1 cellular context compared by ENCODE assay signal in the genomic region with DNA sequence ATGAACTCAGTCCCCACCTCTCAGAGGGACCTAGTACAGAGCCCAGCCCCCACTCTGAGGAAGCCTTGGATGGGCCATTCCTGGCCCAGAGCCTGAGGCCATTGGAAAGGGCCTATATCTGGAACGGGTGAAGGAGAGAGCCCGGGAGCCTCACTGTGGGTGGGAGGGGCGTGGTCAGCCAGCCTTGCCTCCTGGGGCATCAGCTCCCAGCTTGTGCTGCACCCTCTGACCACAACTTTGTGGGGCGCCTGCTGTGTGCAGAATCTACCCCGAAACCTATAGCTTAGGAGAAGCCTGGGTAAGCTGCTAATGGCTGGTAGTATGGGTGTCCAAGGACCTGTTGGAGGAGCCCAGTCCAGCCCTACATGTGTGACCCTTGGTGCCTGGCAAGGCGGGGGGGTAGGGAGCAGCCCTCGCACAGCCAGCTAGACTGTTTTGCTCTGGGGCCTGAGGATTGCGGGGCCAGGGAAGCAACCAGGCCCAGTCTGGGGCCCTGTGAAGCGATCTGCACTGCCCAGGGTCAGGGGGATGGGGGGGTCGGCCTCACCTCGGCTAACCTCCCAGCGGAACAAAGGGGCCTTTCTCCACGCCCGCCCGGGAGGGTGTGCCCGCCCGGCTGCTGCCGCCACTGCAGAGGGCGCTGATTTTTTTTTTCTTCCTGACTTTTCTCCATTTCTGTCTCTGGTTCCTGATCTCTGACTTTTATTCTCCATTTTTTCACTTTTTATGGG.
TF ChIP-seq lines count a peak whose summit lies in the region.

No MANE protein-coding gene starts in this region.

TF ChIP-seq in HepG2, 621 proteins besides CTCF, POLR2A, EP300 and RAD21 (continued from another document and continues in another):
- TF ChIP-seq JUNB (CRISPR knock-in tag; IDR thresholded peaks at IDR 0.05; ENCODE audit: borderline replicate concordance) (no peak), ZNF598 (CRISPR knock-in tag; IDR thresholded peaks at IDR 0.05; ENCODE audit: borderline replicate concordance) (no peak), CENPT (CRISPR knock-in tag; IDR thresholded peaks at IDR 0.05; ENCODE audit: low read depth) (no peak), DR1 (CRISPR knock-in tag; IDR thresholded peaks at IDR 0.05) (0 out of 2 replicates have a peak, but pooled peaks have one; percentile 47), ZNF609 (CRISPR knock-in tag; IDR thresholded peaks at IDR 0.05; ENCODE audit: borderline replicate concordance) (peak; percentile 82; the same call in 1 of the 2 replicates), U2AF1 (optimal IDR thresholded peaks at IDR 0.05; ENCODE audit: low read depth, low read length) (no peak), YEATS2 (CRISPR knock-in tag; IDR thresholded peaks at IDR 0.05; ENCODE audit: borderline replicate concordance) (no peak), KDM6A (CRISPR knock-in tag; IDR thresholded peaks at IDR 0.05; ENCODE audit: low read depth) (peak; percentile 61; the same call in 1 of the 2 replicates), NFAT5 (CRISPR knock-in tag; IDR thresholded peaks at IDR 0.05) (0 out of 2 replicates have a peak, but pooled peaks have one; percentile 34), JARID2 (CRISPR knock-in tag; IDR thresholded peaks at IDR 0.05; ENCODE audit: insufficient replicate concordance) (no peak), GRHL1 (CRISPR knock-in tag; conservative IDR thresholded peaks at IDR 0.05) (no peak), NFYB (CRISPR knock-in tag; IDR thresholded peaks at IDR 0.05) (no peak; the same call in 1 of the 2 replicates), RXRA (CRISPR knock-in tag; IDR thresholded peaks at IDR 0.05) (peak; percentile 100), MEF2D (CRISPR knock-in tag; IDR thresholded peaks at IDR 0.05) (no peak; the same call in 1 of the 2 replicates), HOXA7 (CRISPR knock-in tag; IDR thresholded peaks at IDR 0.05) (no peak), ZBTB7A (CRISPR knock-in tag; IDR thresholded peaks at IDR 0.05) (no peak; the same call in 1 of the 2 replicates), ZNF841 (CRISPR knock-in tag; IDR thresholded peaks at IDR 0.05; ENCODE audit: borderline replicate concordance) (no peak), DNMT1 (CRISPR knock-in tag; IDR thresholded peaks at IDR 0.05) (no peak), ZFP36L1 (CRISPR knock-in tag; IDR thresholded peaks at IDR 0.05) (peak; percentile 83), ZNF788 (CRISPR knock-in tag; IDR thresholded peaks at IDR 0.05; ENCODE audit: borderline replicate concordance) (peak; percentile 82), SIN3B (IDR thresholded peaks at IDR 0.05; ENCODE audit: low read length) (no peak), CHD4 (IDR thresholded peaks at IDR 0.05; ENCODE audit: borderline replicate concordance, low read length) (no peak), HBP1 (CRISPR knock-in tag; IDR thresholded peaks at IDR 0.05; ENCODE audit: low read depth) (no peak), PRDM4 (CRISPR knock-in tag; IDR thresholded peaks at IDR 0.05; ENCODE audit: borderline replicate concordance) (no peak), ZNF776 (CRISPR knock-in tag; IDR thresholded peaks at IDR 0.05) (peak; percentile 34; the same call in 1 of the 2 replicates), ZNF17 (CRISPR knock-in tag; IDR thresholded peaks at IDR 0.05) (no peak), GPN1 (CRISPR knock-in tag; IDR thresholded peaks at IDR 0.05; ENCODE audit: borderline replicate concordance) (no peak), ZKSCAN5 (CRISPR knock-in tag; IDR thresholded peaks at IDR 0.05) (no peak), ZSCAN20 (CRISPR knock-in tag; IDR thresholded peaks at IDR 0.05; ENCODE audit: borderline replicate concordance) (no peak), SMARCE1 (IDR thresholded peaks at IDR 0.05; ENCODE audit: borderline replicate concordance) (no peak), BRCA1 (CRISPR knock-in tag; IDR thresholded peaks at IDR 0.05) (no peak), DMTF1 (CRISPR knock-in tag; IDR thresholded peaks at IDR 0.05) (no peak), ERF (CRISPR knock-in tag; IDR thresholded peaks at IDR 0.05) (no peak)
- TF ChIP-seq, protein P1, sequence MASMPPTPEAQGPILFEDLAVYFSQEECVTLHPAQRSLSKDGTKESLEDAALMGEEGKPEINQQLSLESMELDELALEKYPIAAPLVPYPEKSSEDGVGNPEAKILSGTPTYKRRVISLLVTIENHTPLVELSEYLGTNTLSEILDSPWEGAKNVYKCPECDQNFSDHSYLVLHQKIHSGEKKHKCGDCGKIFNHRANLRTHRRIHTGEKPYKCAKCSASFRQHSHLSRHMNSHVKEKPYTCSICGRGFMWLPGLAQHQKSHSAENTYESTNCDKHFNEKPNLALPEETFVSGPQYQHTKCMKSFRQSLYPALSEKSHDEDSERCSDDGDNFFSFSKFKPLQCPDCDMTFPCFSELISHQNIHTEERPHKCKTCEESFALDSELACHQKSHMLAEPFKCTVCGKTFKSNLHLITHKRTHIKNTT (CRISPR knock-in tag; IDR thresholded peaks at IDR 0.05), result no peak
- TF ChIP-seq, protein P2, sequence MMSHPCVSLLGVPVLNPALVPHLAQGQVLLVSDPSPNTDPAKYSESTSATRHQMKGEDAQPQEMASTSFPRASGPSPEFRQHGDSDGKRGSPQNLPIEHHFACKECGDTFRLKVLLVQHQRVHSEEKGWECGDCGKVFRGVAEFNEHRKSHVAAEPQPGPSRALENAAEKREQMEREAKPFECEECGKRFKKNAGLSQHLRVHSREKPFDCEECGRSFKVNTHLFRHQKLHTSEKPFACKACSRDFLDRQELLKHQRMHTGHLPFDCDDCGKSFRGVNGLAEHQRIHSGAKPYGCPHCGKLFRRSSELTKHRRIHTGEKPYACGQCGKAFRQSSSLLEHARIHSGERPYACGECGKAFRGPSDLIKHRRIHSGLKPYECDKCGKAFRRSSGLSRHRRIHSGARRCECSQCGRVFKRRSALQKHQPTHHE (CRISPR knock-in tag; IDR thresholded peaks at IDR 0.05; ENCODE audit: borderline replicate concordance), result 0 out of 2 replicates have a peak, but pooled peaks have one; percentile 70
